10 cellular contexts compared by ENCODE assay signal in the genomic region with DNA sequence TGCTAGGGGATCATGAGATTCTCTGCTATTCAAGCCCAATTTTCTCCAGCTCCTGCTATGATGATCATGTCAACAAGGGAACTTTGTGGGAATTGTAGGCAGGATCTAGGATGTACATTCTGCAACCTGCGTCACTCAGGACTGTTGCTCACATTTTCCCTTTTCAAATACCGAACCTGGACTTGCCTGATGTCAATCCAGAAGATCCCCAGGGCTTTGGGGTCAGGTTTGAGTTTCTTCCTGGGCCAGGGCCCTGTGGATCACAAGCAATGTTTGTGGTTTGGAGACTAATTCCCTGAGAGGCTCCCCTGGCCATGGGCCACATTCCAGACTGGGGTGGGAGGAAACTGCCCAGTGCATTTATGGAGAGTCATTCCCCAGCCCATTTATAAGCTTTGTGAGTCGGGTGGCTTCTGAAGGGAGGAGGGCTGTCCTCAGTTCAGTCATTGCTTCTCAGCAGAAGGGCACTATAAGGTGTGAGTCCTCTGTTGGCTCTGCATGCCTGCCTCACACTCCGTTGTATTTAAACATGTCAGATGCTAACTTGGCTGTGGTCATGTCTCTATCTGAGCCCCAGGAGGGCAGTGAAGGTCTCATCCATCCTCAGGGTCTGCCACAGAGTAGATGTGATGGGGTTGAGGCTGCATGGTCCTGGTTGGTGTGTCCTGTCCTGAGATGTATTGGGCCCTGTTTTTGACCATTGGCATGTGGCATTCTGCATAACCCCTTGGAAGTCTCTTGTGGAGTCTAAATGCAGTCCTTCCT. TPM values are rescaled to one million over a fixed set of nuclear protein-coding genes. Genes with fewer than 3 reads are reported as not detected.
DNase-seq lines count a peak whose midpoint lies in the region; ATAC-seq and TF ChIP-seq lines count a peak whose summit lies in the region.
"Had no signal": no experiment of that assay in that cellular context is flagged by ENCODE, and none has a peak within 500 bp of the region (broad histone marks: within the 10 kb centered on the region; RNA-seq: fewer than 3 reads in every experiment).

No MANE protein-coding gene starts in this region.

- H3K4me3 ChIP-seq in lower leg skin (ENCODE audit: low read depth, poor library complexity, severe bottlenecking) (no peak overlapping the region), urinary bladder (ENCODE audit: low read depth, low read length) (no peak overlapping the region)

- H3K36me3 Mint-ChIP-seq in chondrocyte (ENCODE audit: low read depth) = no peaks in the 10 kb centered on the region

- no peaks in the 10 kb centered on the region for H3K9me3 Mint-ChIP-seq in chondrocyte (ENCODE audit: low read depth)

- no peak for TF ChIP-seq POLR2A in lower leg skin (IDR thresholded peaks at IDR 0.05)

- no peak overlapping the region for H3K4me3 Mint-ChIP-seq in chondrocyte (ENCODE audit: unreplicated experiment)

- peak overlapping the region; percentile 99 for H3K27ac Mint-ChIP-seq in chondrocyte (ENCODE audit: unreplicated experiment)

- TF ChIP-seq CTCF in chondrocyte (IDR thresholded peaks at IDR 0.05) = no peak
- no peak for TF ChIP-seq CTCF in lower leg skin (IDR thresholded peaks at IDR 0.05)

- peaks cover 5% of the 10 kb centered on the region for H3K27me3 Mint-ChIP-seq in chondrocyte (ENCODE audit: low read depth)

- H3K4me1 Mint-ChIP-seq in chondrocyte (ENCODE audit: low read depth) = peaks cover 37% of the 10 kb centered on the region

- peak overlapping the region; percentile 30 for H3K27ac ChIP-seq in urinary bladder (ENCODE audit: low read depth)

- no peaks in the 10 kb centered on the region for H3K4me1 ChIP-seq in urinary bladder (ENCODE audit: insufficient read depth)

- intact Hi-C loops in lower leg skin (cut with DNase I; ENCODE audit: low total_unique reads) = no loop called here

- 44 to 57% methylated on average over 3 to 4 of the region's 4 CpGs for WGBS in lower leg skin, 2 donors
- WGBS in urinary bladder = 27% methylated on average over 4 of the region's 4 CpGs

- no peak for ATAC-seq in HG03521 (IDR thresholded peaks at IDR 0.05; ENCODE audit: unreplicated experiment)
- no peak for ATAC-seq in GM18867 (IDR thresholded peaks at IDR 0.05; ENCODE audit: unreplicated experiment)

- DNase-seq in DMS53 (lab: John Stamatoyannopoulos, UW) (peak; percentile 38), DMS53 treated with DMSO at 0.1 percent for 48 hours (lab: John Stamatoyannopoulos, UW; ENCODE audit: unreplicated experiment) (no peak), chondrocyte (ENCODE audit: low spot score) (no peak), lower leg skin (ENCODE audit: low spot score in 2 of 2) (peak; percentile 46 to 95), CD1c-positive myeloid dendritic cell (ENCODE audit: extremely low spot score) (no peak)
- DNase-seq: NCI-H1694 had no signal

- H3K36me3 ChIP-seq in urinary bladder (ENCODE audit: insufficient read depth) = no peaks in the 10 kb centered on the region

RNA-seq across cellular contexts. Expression of gene KRT86, which starts 6.5 kb away (rescaled TPM):
- total RNA-seq in chondrocyte (0.44 to 0.92 TPM (median 0.67 TPM) in 3 replicates), lower leg skin (100 to 1,000 TPM in 1 of 4 donors, 1 to 10 TPM in 1, under 1 TPM in 1, not detected in 1; 0.86 to 298 (median 10.0) TPM), urinary bladder (not detected)
- 0.15 TPM for polyA plus RNA-seq in urinary bladder
- polyA plus RNA-seq: liver had no signal

RNA-seq across cellular contexts. Expression of gene KRT81, which starts 10.4 kb away (rescaled TPM):
- total RNA-seq in chondrocyte = 1.1 to 2.2 TPM (median 1.3 TPM) in 3 replicates
- 100 to 1,000 TPM in 1 of 4 donors, 10 to 100 TPM in 1, under 1 TPM in 1, not detected in 1; 0.37 to 204 (median 10.6) TPM for total RNA-seq in lower leg skin
- not detected for total RNA-seq in urinary bladder
- polyA plus RNA-seq in urinary bladder = not detected
- total RNA-seq: liver had no signal
- polyA plus RNA-seq: liver had no signal

RNA-seq across cellular contexts. Expression of gene KRT83, which starts 40.2 kb away (rescaled TPM):
- not detected in 3 replicates for total RNA-seq in chondrocyte
- 10 to 100 TPM in 1 of 4 donors, 1 to 10 TPM in 1, not detected in 2; 2.1 to 34.7 TPM for total RNA-seq in lower leg skin
- not detected for total RNA-seq in urinary bladder
- not detected for polyA plus RNA-seq in urinary bladder
- total RNA-seq: liver had no signal
- polyA plus RNA-seq: liver had no signal

RNA-seq across cellular contexts. Expression of gene KRT7, which starts 47.9 kb away (rescaled TPM):
- total RNA-seq in chondrocyte = 187 to 277 TPM (median 266 TPM) in 3 replicates
- total RNA-seq in lower leg skin = 100 to 1,000 TPM in 2 of 4 donors, 10 to 100 TPM in 2; 28.2 to 206 (median 125) TPM
- total RNA-seq in urinary bladder = 147 TPM
- polyA plus RNA-seq in urinary bladder = 158 TPM

Comparison
In these comparisons a context has a peak if more than half of its experiments do, and no peak if none do; other contexts are left out.
1. DNase-seq: peak in DMS53 (single experiment) and lower leg skin (2 of 2); none in DMS53 treated with DMSO at 0.1 percent for 48 hours (single experiment), chondrocyte (single experiment) and CD1c-positive myeloid dendritic cell (single experiment).